In the genomic region with DNA sequence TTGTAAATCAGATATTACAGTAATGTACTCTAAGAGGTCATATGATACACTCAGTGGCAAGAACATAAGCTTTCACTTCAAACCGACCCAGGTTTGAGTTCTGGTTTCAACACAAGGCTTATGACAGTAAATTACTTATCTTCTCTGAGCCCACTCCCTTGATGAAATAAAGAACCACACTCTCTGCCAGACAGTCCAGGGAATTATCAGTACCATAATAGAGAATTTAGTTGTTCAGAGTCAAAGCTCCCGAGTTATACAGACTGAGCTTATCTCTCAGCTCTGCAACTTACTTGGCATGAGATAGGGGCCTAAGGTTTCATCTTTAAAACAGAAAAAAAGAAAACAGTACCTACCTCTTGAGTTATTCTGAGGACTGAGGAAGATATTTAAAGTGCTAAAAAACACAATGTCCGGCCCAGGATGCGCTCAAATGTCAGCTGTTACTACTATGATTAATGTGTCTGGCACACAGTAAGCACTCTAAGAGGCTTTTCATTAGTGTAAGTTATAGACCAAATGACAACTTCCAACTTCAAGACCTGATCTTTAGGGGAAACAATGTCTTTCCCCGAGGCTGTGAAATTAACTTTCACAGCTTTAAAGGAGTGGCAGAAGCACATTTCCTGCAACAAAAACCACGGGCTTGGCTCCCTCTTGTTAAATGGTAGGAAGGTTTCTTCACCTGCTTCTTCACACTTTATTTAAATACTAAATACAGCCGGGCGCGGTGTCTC, we compare ENCODE assay signal across 11 cellular contexts. TPM values are rescaled to one million over a fixed set of nuclear protein-coding genes. Genes with fewer than 3 reads are reported as not detected.
DNase-seq lines count a peak whose midpoint lies in the region; ATAC-seq and TF ChIP-seq lines count a peak whose summit lies in the region.
"Had no signal": no experiment of that assay in that cellular context is flagged by ENCODE, and none has a peak within 500 bp of the region (broad histone marks: within the 10 kb centered on the region; RNA-seq: fewer than 3 reads in every experiment).

No MANE protein-coding gene starts in this region.

- peaks cover 15% of the 10 kb centered on the region for H3K4me1 ChIP-seq in GM23338 (ENCODE audit: insufficient read depth)

- H3F3A ChIP-seq in GM23338 (replicated peaks; ENCODE audit: low read depth), result no peaks in the 10 kb centered on the region

- intact Hi-C loops in natural killer cell (cut with micrococcal nuclease), result loop anchor here (2.0 kb wide), 1 partner anchor 36 kb away; no protein-coding TSS in a partner anchor

- no peak overlapping the region for H3K4me2 ChIP-seq in GM23338

- H3K9me3 Mint-ChIP-seq in GM23338 (no peaks in the 10 kb centered on the region), natural killer cell (no peaks in the 10 kb centered on the region)
- H3K9me3 Mint-ChIP-seq: activated T-helper 2 cell treated with anti-CD3 and anti-CD28 coated beads, Interferon-gamma antibody, Interleukin-2, Interleukin-4, amounts not matched to agents 10 μg/mL and 5 μg/mL and 100 μg/mL, durations not matched to agents 14 hours and 24 hours and 36 hours had no signal

- H3K4me3 Mint-ChIP-seq in GM23338 (no peak overlapping the region), natural killer cell (peak overlapping the region; percentile 84)

- H3K9me2 ChIP-seq in GM23338 (ENCODE audit: insufficient read depth), result no peaks in the 10 kb centered on the region

- H3K27me3 ChIP-seq in GM23338 (ENCODE audit: insufficient read depth), result no peaks in the 10 kb centered on the region

- peaks cover 99% of the 10 kb centered on the region for H3K79me2 ChIP-seq in GM23338 (replicated peaks; ENCODE audit: insufficient read depth)

- no peaks in the 10 kb centered on the region for H3K36me3 ChIP-seq in GM23338 (ENCODE audit: insufficient read depth)

- no peak overlapping the region for H2AFZ ChIP-seq in GM23338

- H3K27ac Mint-ChIP-seq in GM23338 (peak overlapping the region; percentile 74; the same call in 1 of the 2 replicates), natural killer cell (peak overlapping the region; percentile 81 to 94)
- H3K27ac Mint-ChIP-seq: activated T-helper 2 cell treated with anti-CD3 and anti-CD28 coated beads, Interferon-gamma antibody, Interleukin-2, Interleukin-4, amounts not matched to agents 10 μg/mL and 5 μg/mL and 100 μg/mL, durations not matched to agents 14 hours and 24 hours and 36 hours had no signal

- no peak for ATAC-seq in GM23338
- peak; percentile 83 to 89 (median 86) for ATAC-seq in natural killer cell
- no peak for ATAC-seq in GM19467 (IDR thresholded peaks at IDR 0.05; ENCODE audit: unreplicated experiment)
- ATAC-seq in HG03175 (IDR thresholded peaks at IDR 0.05; ENCODE audit: unreplicated experiment), result no peak

- no peak overlapping the region for H3K27ac ChIP-seq in GM23338 (ENCODE audit: low read depth)

- peaks cover 15% of the 10 kb centered on the region; the same call in 1 of the 2 replicates for H4K20me1 ChIP-seq in GM23338 (replicated peaks; ENCODE audit: insufficient read depth)

- H3K4me3 ChIP-seq in GM23338, result no peak overlapping the region

- TF ChIP-seq CTCF in GM23338 (conservative IDR thresholded peaks at IDR 0.05; ENCODE audit: low read depth in 2 of 2), result no peak
- TF ChIP-seq CTCF in natural killer cell (IDR thresholded peaks at IDR 0.05), result no peak

- DNase-seq in GM23338 (ENCODE audit: low spot score) (no peak), OCI-M2 (lab: John Stamatoyannopoulos, UW; ENCODE audit: unreplicated experiment) (peak; percentile 75), epidermal melanocyte (ENCODE audit: insufficient read length, low spot score) (peak; percentile 33), natural killer cell (peak; percentile 33)
- no peak for DNase-seq in stimulated activated CD4-positive, alpha-beta T cell treated with anti-CD3 and anti-CD28 coated beads, Interleukin-12 subunit alpha, Interleukin-12 subunit beta, amount 100 ng/mL, for 4 hours
- DNase-seq in activated CD4-positive, alpha-beta T cell treated with anti-CD3 and anti-CD28 coated beads for 1 hour, result no peak
- DNase-seq: dermis blood vessel endothelial cell, NCI-H345 had no signal

- H3K27me3 Mint-ChIP-seq in GM23338 (ENCODE audit: insufficient read depth, low read depth, poor library complexity) (peaks cover 4% of the 10 kb centered on the region), natural killer cell (ENCODE audit: low read depth in 2 of 2) (no peaks in the 10 kb centered on the region)

- peaks cover 36% of the 10 kb centered on the region for H3K4me1 Mint-ChIP-seq in GM23338
- H3K4me1 Mint-ChIP-seq in natural killer cell, result peaks cover 70 to 74% of the 10 kb centered on the region in 2 donors

- H3K36me3 Mint-ChIP-seq in GM23338 (ENCODE audit: low read depth), result peaks cover 27% of the 10 kb centered on the region
- H3K36me3 Mint-ChIP-seq in natural killer cell, result no peaks in the 10 kb centered on the region

TF ChIP-seq in GM23338, 12 proteins besides CTCF, POLR2A, EP300 and RAD21:
- TF ChIP-seq EZH2phosphoT487 (IDR thresholded peaks at IDR 0.05; ENCODE audit: unreplicated experiment), result no peak

RNA-seq across cellular contexts. Expression of a gene that starts 38.1 kb away (rescaled TPM):
- 86.5 and 107 TPM in 2 replicates for total RNA-seq in GM23338 (2014; rRNA removed; shearing (Covaris generic))
- 37.2 and 40.8 TPM in 2 replicates for polyA plus RNA-seq in GM23338 (2016; fragmentation: Nextera tagmentation; extraction: Ambion mirVana)
- total RNA-seq in natural killer cell, result 10 to 100 TPM; 80.9 to 86.9 (median 83.1) TPM

Comparison
In these comparisons a context has a peak if more than half of its experiments do, and no peak if none do; other contexts are left out.
1. ATAC-seq: peak in natural killer cell (3 of 3); none in GM23338 (single experiment), GM19467 (single experiment) and HG03175 (single experiment).
2. DNase-seq: peak in OCI-M2 (single experiment), epidermal melanocyte (single experiment) and natural killer cell (single experiment); none in GM23338 (single experiment), stimulated activated CD4-positive, alpha-beta T cell treated with anti-CD3 and anti-CD28 coated beads, Interleukin-12 subunit alpha, Interleukin-12 subunit beta, amount 100 ng/mL, for 4 hours (single experiment) and activated CD4-positive, alpha-beta T cell treated with anti-CD3 and anti-CD28 coated beads for 1 hour (single experiment).